In genomic region chr14:22492601-22493000, GRCh38 we compare ENCODE assay signal across 14 cellular contexts.
DNase-seq lines count a peak whose midpoint lies in the region; ATAC-seq and TF ChIP-seq lines count a peak whose summit lies in the region.
"Had no signal": no experiment of that assay in that cellular context is flagged by ENCODE, and none has a peak within 500 bp of the region (broad histone marks: within the 10 kb centered on the region; RNA-seq: fewer than 3 reads in every experiment).

No MANE protein-coding gene starts in this region.

- peaks cover 91% of the 10 kb centered on the region for H3K36me3 Mint-ChIP-seq in activated naive CD4-positive, alpha-beta T cell treated with anti-CD3 and anti-CD28 coated beads, Interleukin-2, amount 10 ng/mL, durations not matched to agents 7 days and 5 days
- H3K36me3 Mint-ChIP-seq in T-cell (peaks cover 60% of the 10 kb centered on the region), Caco-2 (ENCODE audit: insufficient read depth, unreplicated experiment) (no peaks in the 10 kb centered on the region)

- no peaks in the 10 kb centered on the region for H3K9me3 ChIP-seq in effector memory CD4-positive, alpha-beta T cell (ENCODE audit: control insufficient read depth, low read length)
- no peaks in the 10 kb centered on the region for H3K9me3 ChIP-seq in suprapubic skin
- H3K9me3 ChIP-seq in Caco-2, result no peaks in the 10 kb centered on the region
- H3K9me3 ChIP-seq: adrenal gland, MG63, upper lobe of left lung had no signal

- 45% methylated on average over 4 of the region's 4 CpGs for WGBS in suprapubic skin

- H3K36me3 ChIP-seq in effector memory CD4-positive, alpha-beta T cell (ENCODE audit: control insufficient read depth, insufficient read depth, low read length), result no peaks in the 10 kb centered on the region
- H3K36me3 ChIP-seq in suprapubic skin, result no peaks in the 10 kb centered on the region
- H3K36me3 ChIP-seq in Caco-2 (ENCODE audit: control insufficient read depth, insufficient read depth, low read length), result no peaks in the 10 kb centered on the region
- H3K36me3 ChIP-seq: adrenal gland, MG63, upper lobe of left lung had no signal

- peak; percentile 60 for DNase-seq in activated naive CD4-positive, alpha-beta T cell treated with anti-CD3 and anti-CD28 coated beads, Interleukin-2, amount 10 ng/mL, durations not matched to agents 7 days and 5 days
- no peak for DNase-seq in activated naive CD4-positive, alpha-beta T cell treated with Interleukin-2 at 50 U/mL for 16 hours
- DNase-seq in T-cell (peak in 1 of 34 experiments; percentile 36), suprapubic skin (ENCODE audit: low spot score in 2 of 2) (no peak), Caco-2 (no peak), NCI-H2029 (lab: John Stamatoyannopoulos, UW) (no peak)
- no peak for DNase-seq in effector memory CD4-positive, alpha-beta T cell
- DNase-seq: adrenal gland; MG63; NCI-H2081; NCI-H82; stimulated activated CD4-positive, alpha-beta T cell treated with anti-CD3 and anti-CD28 coated beads, Interleukin-2, amount 100 ng/mL, for 24 hours; upper lobe of left lung had no signal

- H3K9me3 Mint-ChIP-seq in activated naive CD4-positive, alpha-beta T cell treated with anti-CD3 and anti-CD28 coated beads, Interleukin-2, amount 10 ng/mL, durations not matched to agents 7 days and 5 days, result no peaks in the 10 kb centered on the region
- H3K9me3 Mint-ChIP-seq in T-cell, result no peaks in the 10 kb centered on the region
- H3K9me3 Mint-ChIP-seq in Caco-2 (ENCODE audit: unreplicated experiment), result no peaks in the 10 kb centered on the region

- BruUV-seq in Caco-2 (replicated peaks; lab: Mats Ljungman, UMichigan), result no TSS peak

- H3K4me1 ChIP-seq in effector memory CD4-positive, alpha-beta T cell (ENCODE audit: control insufficient read depth, insufficient read depth, low read length, poor library complexity, severe bottlenecking), result peaks cover 3% of the 10 kb centered on the region
- peaks cover 76% of the 10 kb centered on the region for H3K4me1 ChIP-seq in suprapubic skin
- peaks cover 2% of the 10 kb centered on the region; the same call in 1 of the 2 replicates for H3K4me1 ChIP-seq in Caco-2
- H3K4me1 ChIP-seq: upper lobe of left lung had no signal

- intact Hi-C loops in Caco-2 (cut with micrococcal nuclease; ENCODE audit: unreplicated experiment), result no loop called here

- no peak overlapping the region for H3K4me3 ChIP-seq in effector memory CD4-positive, alpha-beta T cell (ENCODE audit: insufficient read depth, low read depth, low read length, poor library complexity, severe bottlenecking)
- H3K4me3 ChIP-seq in suprapubic skin, result no peak overlapping the region
- no peak overlapping the region for H3K4me3 ChIP-seq in Caco-2 (ENCODE audit: low read depth, low read length)
- H3K4me3 ChIP-seq: adrenal gland, MG63, upper lobe of left lung had no signal

- no peaks in the 10 kb centered on the region for H3K27me3 Mint-ChIP-seq in activated naive CD4-positive, alpha-beta T cell treated with anti-CD3 and anti-CD28 coated beads, Interleukin-2, amount 10 ng/mL, durations not matched to agents 7 days and 5 days
- H3K27me3 Mint-ChIP-seq in T-cell (no peaks in the 10 kb centered on the region), Caco-2 (ENCODE audit: insufficient read depth, unreplicated experiment) (no peaks in the 10 kb centered on the region)

- H3K27ac ChIP-seq in effector memory CD4-positive, alpha-beta T cell (ENCODE audit: insufficient read depth, low read length, poor library complexity, severe bottlenecking), result peak overlapping the region; percentile 83
- peak overlapping the region; percentile 78 for H3K27ac ChIP-seq in suprapubic skin
- H3K27ac ChIP-seq: adrenal gland, upper lobe of left lung had no signal

- H3K27me3 ChIP-seq in effector memory CD4-positive, alpha-beta T cell (replicated peaks; ENCODE audit: control insufficient read depth, insufficient read depth, low read length, poor library complexity, severe bottlenecking), result no peaks in the 10 kb centered on the region
- no peaks in the 10 kb centered on the region for H3K27me3 ChIP-seq in suprapubic skin
- no peaks in the 10 kb centered on the region for H3K27me3 ChIP-seq in Caco-2 (replicated peaks; ENCODE audit: control insufficient read depth, insufficient read depth, low read length)
- H3K27me3 ChIP-seq: adrenal gland, upper lobe of left lung had no signal

- H3K4me3 Mint-ChIP-seq in activated naive CD4-positive, alpha-beta T cell treated with anti-CD3 and anti-CD28 coated beads, Interleukin-2, amount 10 ng/mL, durations not matched to agents 7 days and 5 days, result peak overlapping the region; percentile 84
- H3K4me3 Mint-ChIP-seq in T-cell, result peak overlapping the region; percentile 84 to 87 (median 86)
- H3K4me3 Mint-ChIP-seq in Caco-2 (ENCODE audit: unreplicated experiment), result no peak overlapping the region

- POLR2A ChIA-PET in T-cell (lab: Charles Lee), result interaction anchor here in 1 of 2 donors (0.9 kb wide), 1 partner anchor 10 kb away, joined by 4 read pairs; no protein-coding TSS in a partner anchor
- POLR2A ChIA-PET in Caco-2 (lab: Charles Lee), result no interaction called here

- ATAC-seq in T-cell (replicated peaks in 1 of 4), result peak in 2 of 4 experiments; percentile 25 to 28
- ATAC-seq in HG03097 (IDR thresholded peaks at IDR 0.05; ENCODE audit: low FRiP score, unreplicated experiment), result no peak

- CTCF ChIA-PET in activated naive CD4-positive, alpha-beta T cell treated with anti-CD3 and anti-CD28 coated beads, Interleukin-2, amount 10 ng/mL, durations not matched to agents 7 days and 5 days (lab: Charles Lee), result interaction anchor here (1.1 kb wide), 1 partner anchor 17 kb away, joined by 4 read pairs; no protein-coding TSS in a partner anchor
- CTCF ChIA-PET in T-cell (lab: Charles Lee), result interaction anchor here in 1 of 2 donors (0.6 to 1.8 kb wide), 5 partner anchors 8 to 78 kb away, joined by 3 to 6 read pairs (median 4); no protein-coding TSS in a partner anchor
- CTCF ChIA-PET in Caco-2 (lab: Charles Lee), result interaction anchor here (0.6 kb wide), 1 partner anchor 108 kb away, joined by 3 read pairs; no protein-coding TSS in a partner anchor

- peaks cover 20% of the 10 kb centered on the region for H3K4me1 Mint-ChIP-seq in activated naive CD4-positive, alpha-beta T cell treated with anti-CD3 and anti-CD28 coated beads, Interleukin-2, amount 10 ng/mL, durations not matched to agents 7 days and 5 days
- H3K4me1 Mint-ChIP-seq in T-cell, result peaks cover 31 to 72% (median 34%) of the 10 kb centered on the region in 3 donors
- H3K4me1 Mint-ChIP-seq in Caco-2 (ENCODE audit: low read depth, unreplicated experiment), result peaks cover 2% of the 10 kb centered on the region

- peak overlapping the region; percentile 96 for H3K27ac Mint-ChIP-seq in activated naive CD4-positive, alpha-beta T cell treated with anti-CD3 and anti-CD28 coated beads, Interleukin-2, amount 10 ng/mL, durations not matched to agents 7 days and 5 days
- H3K27ac Mint-ChIP-seq in T-cell (peak overlapping the region; percentile 91 to 98), Caco-2 (ENCODE audit: unreplicated experiment) (no peak overlapping the region)

- TF ChIP-seq CTCF in suprapubic skin (IDR thresholded peaks at IDR 0.05), result no peak
- TF ChIP-seq CTCF in Caco-2 (IDR thresholded peaks at IDR 0.05; ENCODE audit: insufficient read depth in 1 of 2, low read depth in 1 of 2, low read length in 1 of 2, severe bottlenecking in 1 of 2, unreplicated experiment in 1 of 2), result no peak

- no peak for TF ChIP-seq EP300 in suprapubic skin (IDR thresholded peaks at IDR 0.05)

- TF ChIP-seq POLR2A in suprapubic skin (IDR thresholded peaks at IDR 0.05), result no peak
